ENCODE assay signal across 19 cellular contexts in genomic region chr4:160319868-160320260, GRCh38.
"Had no signal": no experiment of that assay in that cellular context is flagged by ENCODE, and none has a peak within 500 bp of the region (broad histone marks: within the 10 kb centered on the region; RNA-seq: fewer than 3 reads in every experiment).

No MANE protein-coding gene starts in this region.

- H3K36me3 ChIP-seq: adrenal gland had no signal

- H3K4me1 ChIP-seq: adrenal gland had no signal

- ATAC-seq: activated CD8-positive, alpha-beta T cell treated with anti-CD3 and anti-CD28 coated beads for 36 hours; activated T-cell treated with anti-CD3 and anti-CD28 coated beads, Interleukin-2, amount 50 U/mL, for 72 hours; Right ventricle myocardium inferior; T-cell had no signal

- DNase-seq: activated B cell treated with CpG ODN at 0.5 μM for 24 hours; activated CD4-positive, alpha-beta T cell treated with anti-CD3 and anti-CD28 coated beads, Interleukin-2, amount 50 U/mL, for 1 hour; activated CD8-positive, alpha-beta memory T cell treated with anti-CD3 and anti-CD28 coated beads, Interleukin-2, amount 50 U/mL, for 4 hours; activated CD8-positive, alpha-beta T cell treated with anti-CD3 and anti-CD28 coated beads for 36 hours; activated gamma-delta T cell treated with Interleukin-2 at 50 U/mL for 16 hours; activated naive CD4-positive, alpha-beta T cell treated with anti-CD3 and anti-CD28 coated beads, Interleukin-2, amount 10 ng/mL, durations not matched to agents 7 days and 5 days; activated naive CD8-positive, alpha-beta T cell treated with anti-CD3 and anti-CD28 coated beads, Interleukin-2, amount 10 ng/mL, durations not matched to agents 7 days and 5 days; activated T-cell treated with anti-CD3 and anti-CD28 coated beads, Interleukin-2, amount 50 U/mL, for 72 hours; adrenal gland; anterior cingulate cortex; NCI-H1105 treated with DMSO at 0.1 percent for 48 hours; NCI-H1436 treated with DMSO at 0.1 percent for 48 hours; NCI-H187; NCI-H510A treated with DMSO at 0.1 percent for 48 hours; T-cell; T-helper 2 cell had no signal

- H3K27ac ChIP-seq: adrenal gland, SK-N-MC had no signal

- FAIRE-seq: TTC549 had no signal

- H3K4me3 ChIP-seq: adrenal gland, SK-N-MC had no signal

- H3K27me3 ChIP-seq: adrenal gland had no signal

- H3K9me3 ChIP-seq: adrenal gland had no signal
